8 cellular contexts compared by ENCODE assay signal in genomic region chr11:58574851-58575250, GRCh38. TPM values are rescaled to one million over a fixed set of nuclear protein-coding genes. Genes with fewer than 3 reads are reported as not detected.
DNase-seq lines count a peak whose midpoint lies in the region; ATAC-seq and TF ChIP-seq lines count a peak whose summit lies in the region.

No MANE protein-coding gene starts in this region.

- H3K36me3 ChIP-seq in DND-41 (ENCODE audit: insufficient read depth, low read length), result peaks cover 4% of the 10 kb centered on the region
- peaks cover 18% of the 10 kb centered on the region for H3K36me3 ChIP-seq in OCI-LY1 (ENCODE audit: insufficient read depth, low read length)

- 0 out of 2 replicates have a peak, but pooled peaks cover 3% of the 10 kb centered on the region for H3F3A ChIP-seq in OCI-LY1 (ENCODE audit: insufficient read depth, low read length)

- H3K27me3 ChIP-seq in DND-41 (ENCODE audit: insufficient read depth, low read length, poor library complexity) (no peaks in the 10 kb centered on the region), OCI-LY1 (ENCODE audit: insufficient read depth, low read length) (no peaks in the 10 kb centered on the region), dorsolateral prefrontal cortex (no peaks in the 10 kb centered on the region)

- intact Hi-C loops in dorsolateral prefrontal cortex (cut with DNase I), result loop anchor here (5.0 to 10.0 kb wide), 8 partner anchors 42 to 908 kb away; partner anchors contain the start of gene ZDHHC5 (in 1 of the 2)

- 0 out of 2 replicates have a peak, but pooled peaks cover 2% of the 10 kb centered on the region for H4K20me1 ChIP-seq in DND-41 (ENCODE audit: insufficient read depth, low read length)
- H4K20me1 ChIP-seq in OCI-LY1 (ENCODE audit: insufficient read depth, low read length), result no peaks in the 10 kb centered on the region

- H3K27ac ChIP-seq in DND-41 (ENCODE audit: low read length) (peak overlapping the region; percentile 100), OCI-LY1 (ENCODE audit: low read depth, low read length, poor library complexity, severe bottlenecking) (peak overlapping the region; percentile 99), dorsolateral prefrontal cortex (peak overlapping the region; percentile 4 to 100 (median 100))

- H3K4me2 ChIP-seq in DND-41 (ENCODE audit: insufficient read depth, low read length), result peak overlapping the region; percentile 79
- peak overlapping the region; percentile 95 for H3K4me2 ChIP-seq in OCI-LY1 (ENCODE audit: low read length)

- H3K4me1 ChIP-seq in DND-41 (ENCODE audit: insufficient read depth, low read length) (peaks cover 47% of the 10 kb centered on the region), OCI-LY1 (ENCODE audit: insufficient read depth, low read length, severe bottlenecking) (peaks cover 43% of the 10 kb centered on the region)

- H3K9ac ChIP-seq in DND-41 (ENCODE audit: low read depth, low read length) (peak overlapping the region; percentile 100), OCI-LY1 (ENCODE audit: low read length) (peak overlapping the region; percentile 92)

- no peaks in the 10 kb centered on the region for H3K9me2 ChIP-seq in OCI-LY1 (ENCODE audit: low read depth, low read length)

- H2AFZ ChIP-seq in DND-41 (ENCODE audit: low read depth, low read length) (no peak overlapping the region), OCI-LY1 (ENCODE audit: low read length) (no peak overlapping the region)

- DNase-seq in DND-41 (no peak), dorsolateral prefrontal cortex (no peak), renal cortical epithelial cell (ENCODE audit: low read depth) (peak; percentile 83)
- no peak for DNase-seq in NK-92 treated with Interleukin-12 subunit alpha and Interleukin-12 subunit beta, amount 100 ng/mL, for 24 hours (lab: John Stamatoyannopoulos, UW)
- no peak for DNase-seq in stimulated activated CD4-positive, alpha-beta T cell treated with anti-CD3 and anti-CD28 coated beads, Interleukin-12 subunit alpha, Interleukin-12 subunit beta, amount 100 ng/mL, for 4 hours

- TF ChIP-seq CTCF in DND-41 (IDR thresholded peaks at IDR 0.05; ENCODE audit: borderline replicate concordance, extremely low read depth, low read length, poor library complexity, severe bottlenecking), result no peak
- TF ChIP-seq CTCF in OCI-LY1 (IDR thresholded peaks at IDR 0.05; ENCODE audit: low read length), result no peak
- TF ChIP-seq CTCF in dorsolateral prefrontal cortex (IDR thresholded peaks at IDR 0.05 in 54 of 56, conservative IDR thresholded peaks at IDR 0.05 in 2 of 56; ENCODE audit: low read depth in 1 of 56, partially characterized antibody in 56 of 56), result no peak

- no peaks in the 10 kb centered on the region for H3K9me3 ChIP-seq in DND-41 (ENCODE audit: insufficient read depth, low read length, severe bottlenecking)
- no peaks in the 10 kb centered on the region for H3K9me3 ChIP-seq in OCI-LY1 (ENCODE audit: low read length)

- H3K79me2 ChIP-seq in DND-41 (ENCODE audit: insufficient read depth, low read length) (peaks cover 60% of the 10 kb centered on the region), OCI-LY1 (ENCODE audit: insufficient read depth, low read length) (peaks cover 57% of the 10 kb centered on the region)

- ATAC-seq in DND-41 (ENCODE audit: insufficient read depth, low read depth) (no peak), GM19351 (IDR thresholded peaks at IDR 0.05; ENCODE audit: unreplicated experiment) (no peak), GM21825 (IDR thresholded peaks at IDR 0.05; ENCODE audit: unreplicated experiment) (no peak)

- H3K4me3 ChIP-seq in DND-41 (ENCODE audit: low read depth in 1 of 2, low read length in 2 of 2) (peak overlapping the region in 1 of 2 experiments; percentile 79; a peak in 2 of 4 replicates), OCI-LY1 (ENCODE audit: low read depth, low read length, poor library complexity, severe bottlenecking) (peak overlapping the region; percentile 73), dorsolateral prefrontal cortex (peak overlapping the region in 46 of 59 donors; percentile 0 to 98 (median 28))

RNA-seq across cellular contexts. Expression of gene LPXN, which starts 0.8 kb away (rescaled TPM):
- total RNA-seq in dorsolateral prefrontal cortex (10 to 100 TPM in 117 of 120 experiments, 1 to 10 TPM in 3; 8.8 to 21.0 (median 14.8) TPM), renal cortical epithelial cell (4.1 and 14.1 TPM in 2 replicates)

RNA-seq across cellular contexts. Expression of gene ZFP91, which starts 4.0 kb away (rescaled TPM):
- total RNA-seq in dorsolateral prefrontal cortex, result 10 to 100 TPM; 41.4 to 67.0 (median 53.2) TPM
- 42.1 and 56.1 TPM in 2 replicates for total RNA-seq in renal cortical epithelial cell

RNA-seq across cellular contexts. Expression of gene CNTF, which starts 47.6 kb away (rescaled TPM):
- total RNA-seq in dorsolateral prefrontal cortex, result 100 to 1,000 TPM in 1 of 120 experiments, 1 to 10 TPM in 116, under 1 TPM in 2, not detected in 1; 0.87 to 298 (median 3.2) TPM
- total RNA-seq in renal cortical epithelial cell, result 0.35 and 1.6 TPM in 2 replicates
